ENCODE assay signal across 1 cellular context in genomic region chr17:4806770-4807533, GRCh38.
A peak's percentile ranks its signal among the peaks of the same experiment; 100 is the strongest.
TF ChIP-seq lines count a peak whose summit lies in the region.

Gene PLD2 (plus strand): TSS chr17:4807152. CDS start chr17:4807773, 621 bp downstream.

TF ChIP-seq in HepG2, 621 proteins besides CTCF, POLR2A, EP300 and RAD21 (continued from another document and continues in another):
- TF ChIP-seq, protein P1, sequence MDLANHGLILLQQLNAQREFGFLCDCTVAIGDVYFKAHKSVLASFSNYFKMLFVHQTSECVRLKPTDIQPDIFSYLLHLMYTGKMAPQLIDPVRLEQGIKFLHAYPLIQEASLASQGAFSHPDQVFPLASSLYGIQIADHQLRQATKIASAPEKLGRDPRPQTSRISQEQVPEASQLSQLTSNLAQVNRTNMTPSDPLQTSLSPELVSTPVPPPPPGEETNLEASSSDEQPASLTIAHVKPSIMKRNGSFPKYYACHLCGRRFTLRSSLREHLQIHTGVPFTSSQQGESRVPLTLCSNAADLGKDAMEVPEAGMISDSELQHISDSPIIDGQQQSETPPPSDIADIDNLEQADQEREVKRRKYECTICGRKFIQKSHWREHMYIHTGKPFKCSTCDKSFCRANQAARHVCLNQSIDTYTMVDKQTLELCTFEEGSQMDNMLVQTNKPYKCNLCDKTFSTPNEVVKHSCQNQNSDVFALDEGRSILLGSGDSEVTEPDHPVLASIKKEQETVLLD (CRISPR knock-in tag; IDR thresholded peaks at IDR 0.05; ENCODE audit: low read depth) = peak; percentile 86
- TF ChIP-seq NR2F6 (IDR thresholded peaks at IDR 0.05) (no peak), NR2F6 (CRISPR knock-in tag; IDR thresholded peaks at IDR 0.05) (0 out of 2 replicates have a peak, but pooled peaks have one; percentile 11), ZNF451 (CRISPR knock-in tag; IDR thresholded peaks at IDR 0.05) (peak; percentile 47; the same call in 1 of the 2 replicates), ZMYM3 (CRISPR knock-in tag; IDR thresholded peaks at IDR 0.05) (no peak), NFATC3 (CRISPR knock-in tag; IDR thresholded peaks at IDR 0.05) (no peak), TBX2 (CRISPR knock-in tag; IDR thresholded peaks at IDR 0.05; ENCODE audit: borderline replicate concordance) (no peak), ZNF557 (CRISPR knock-in tag; IDR thresholded peaks at IDR 0.05) (no peak), ZNF260 (CRISPR knock-in tag; IDR thresholded peaks at IDR 0.05; ENCODE audit: borderline replicate concordance, low read depth) (no peak), TOPORS (CRISPR knock-in tag; IDR thresholded peaks at IDR 0.05) (0 out of 2 replicates have a peak, but pooled peaks have one; percentile 42), MXD3 (CRISPR knock-in tag; IDR thresholded peaks at IDR 0.05) (peak; percentile 54; the same call in 1 of the 2 replicates), NCOA1 (CRISPR knock-in tag; IDR thresholded peaks at IDR 0.05) (no peak), SATB2 (CRISPR knock-in tag; IDR thresholded peaks at IDR 0.05) (no peak), MATR3 (CRISPR knock-in tag; IDR thresholded peaks at IDR 0.05) (no peak), ZNF382 (CRISPR knock-in tag; IDR thresholded peaks at IDR 0.05; ENCODE audit: borderline replicate concordance) (no peak), RBFOX2 (IDR thresholded peaks at IDR 0.05; ENCODE audit: low read depth, low read length) (peak; percentile 69), YY1 (IDR thresholded peaks at IDR 0.05; ENCODE audit: insufficient read depth, insufficient replicate concordance, low read depth, low read length) (peak; percentile 54), HNF4G (IDR thresholded peaks at IDR 0.05; ENCODE audit: borderline replicate concordance, low read depth, low read length) (peak; percentile 5; the same call in 1 of the 2 replicates), HNF4G (CRISPR knock-in tag; IDR thresholded peaks at IDR 0.05; ENCODE audit: borderline replicate concordance, low read depth) (no peak), ZNF318 (CRISPR knock-in tag; IDR thresholded peaks at IDR 0.05) (no peak), ATAD3A (CRISPR knock-in tag; IDR thresholded peaks at IDR 0.05) (no peak)
- TF ChIP-seq, protein P2, sequence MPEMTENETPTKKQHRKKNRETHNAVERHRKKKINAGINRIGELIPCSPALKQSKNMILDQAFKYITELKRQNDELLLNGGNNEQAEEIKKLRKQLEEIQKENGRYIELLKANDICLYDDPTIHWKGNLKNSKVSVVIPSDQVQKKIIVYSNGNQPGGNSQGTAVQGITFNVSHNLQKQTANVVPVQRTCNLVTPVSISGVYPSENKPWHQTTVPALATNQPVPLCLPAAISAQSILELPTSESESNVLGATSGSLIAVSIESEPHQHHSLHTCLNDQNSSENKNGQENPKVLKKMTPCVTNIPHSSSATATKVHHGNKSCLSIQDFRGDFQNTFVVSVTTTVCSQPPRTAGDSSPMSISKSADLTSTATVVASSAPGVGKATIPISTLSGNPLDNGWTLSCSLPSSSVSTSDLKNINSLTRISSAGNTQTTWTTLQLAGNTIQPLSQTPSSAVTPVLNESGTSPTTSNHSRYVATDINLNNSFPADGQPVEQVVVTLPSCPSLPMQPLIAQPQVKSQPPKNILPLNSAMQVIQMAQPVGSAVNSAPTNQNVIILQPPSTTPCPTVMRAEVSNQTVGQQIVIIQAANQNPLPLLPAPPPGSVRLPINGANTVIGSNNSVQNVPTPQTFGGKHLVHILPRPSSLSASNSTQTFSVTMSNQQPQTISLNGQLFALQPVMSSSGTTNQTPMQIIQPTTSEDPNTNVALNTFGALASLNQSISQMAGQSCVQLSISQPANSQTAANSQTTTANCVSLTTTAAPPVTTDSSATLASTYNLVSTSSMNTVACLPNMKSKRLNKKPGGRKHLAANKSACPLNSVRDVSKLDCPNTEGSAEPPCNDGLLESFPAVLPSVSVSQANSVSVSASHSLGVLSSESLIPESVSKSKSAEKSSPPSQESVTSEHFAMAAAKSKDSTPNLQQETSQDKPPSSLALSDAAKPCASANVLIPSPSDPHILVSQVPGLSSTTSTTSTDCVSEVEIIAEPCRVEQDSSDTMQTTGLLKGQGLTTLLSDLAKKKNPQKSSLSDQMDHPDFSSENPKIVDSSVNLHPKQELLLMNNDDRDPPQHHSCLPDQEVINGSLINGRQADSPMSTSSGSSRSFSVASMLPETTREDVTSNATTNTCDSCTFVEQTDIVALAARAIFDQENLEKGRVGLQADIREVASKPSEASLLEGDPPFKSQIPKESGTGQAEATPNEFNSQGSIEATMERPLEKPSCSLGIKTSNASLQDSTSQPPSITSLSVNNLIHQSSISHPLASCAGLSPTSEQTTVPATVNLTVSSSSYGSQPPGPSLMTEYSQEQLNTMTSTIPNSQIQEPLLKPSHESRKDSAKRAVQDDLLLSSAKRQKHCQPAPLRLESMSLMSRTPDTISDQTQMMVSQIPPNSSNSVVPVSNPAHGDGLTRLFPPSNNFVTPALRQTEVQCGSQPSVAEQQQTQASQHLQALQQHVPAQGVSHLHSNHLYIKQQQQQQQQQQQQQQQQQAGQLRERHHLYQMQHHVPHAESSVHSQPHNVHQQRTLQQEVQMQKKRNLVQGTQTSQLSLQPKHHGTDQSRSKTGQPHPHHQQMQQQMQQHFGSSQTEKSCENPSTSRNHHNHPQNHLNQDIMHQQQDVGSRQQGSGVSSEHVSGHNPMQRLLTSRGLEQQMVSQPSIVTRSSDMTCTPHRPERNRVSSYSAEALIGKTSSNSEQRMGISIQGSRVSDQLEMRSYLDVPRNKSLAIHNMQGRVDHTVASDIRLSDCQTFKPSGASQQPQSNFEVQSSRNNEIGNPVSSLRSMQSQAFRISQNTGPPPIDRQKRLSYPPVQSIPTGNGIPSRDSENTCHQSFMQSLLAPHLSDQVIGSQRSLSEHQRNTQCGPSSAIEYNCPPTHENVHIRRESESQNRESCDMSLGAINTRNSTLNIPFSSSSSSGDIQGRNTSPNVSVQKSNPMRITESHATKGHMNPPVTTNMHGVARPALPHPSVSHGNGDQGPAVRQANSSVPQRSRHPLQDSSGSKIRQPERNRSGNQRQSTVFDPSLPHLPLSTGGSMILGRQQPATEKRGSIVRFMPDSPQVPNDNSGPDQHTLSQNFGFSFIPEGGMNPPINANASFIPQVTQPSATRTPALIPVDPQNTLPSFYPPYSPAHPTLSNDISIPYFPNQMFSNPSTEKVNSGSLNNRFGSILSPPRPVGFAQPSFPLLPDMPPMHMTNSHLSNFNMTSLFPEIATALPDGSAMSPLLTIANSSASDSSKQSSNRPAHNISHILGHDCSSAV (CRISPR knock-in tag; IDR thresholded peaks at IDR 0.05; ENCODE audit: borderline replicate concordance) = no peak
- TF ChIP-seq, protein P3, sequence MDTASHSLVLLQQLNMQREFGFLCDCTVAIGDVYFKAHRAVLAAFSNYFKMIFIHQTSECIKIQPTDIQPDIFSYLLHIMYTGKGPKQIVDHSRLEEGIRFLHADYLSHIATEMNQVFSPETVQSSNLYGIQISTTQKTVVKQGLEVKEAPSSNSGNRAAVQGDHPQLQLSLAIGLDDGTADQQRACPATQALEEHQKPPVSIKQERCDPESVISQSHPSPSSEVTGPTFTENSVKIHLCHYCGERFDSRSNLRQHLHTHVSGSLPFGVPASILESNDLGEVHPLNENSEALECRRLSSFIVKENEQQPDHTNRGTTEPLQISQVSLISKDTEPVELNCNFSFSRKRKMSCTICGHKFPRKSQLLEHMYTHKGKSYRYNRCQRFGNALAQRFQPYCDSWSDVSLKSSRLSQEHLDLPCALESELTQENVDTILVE (CRISPR knock-in tag; IDR thresholded peaks at IDR 0.05) = no peak
- TF ChIP-seq, protein P4, sequence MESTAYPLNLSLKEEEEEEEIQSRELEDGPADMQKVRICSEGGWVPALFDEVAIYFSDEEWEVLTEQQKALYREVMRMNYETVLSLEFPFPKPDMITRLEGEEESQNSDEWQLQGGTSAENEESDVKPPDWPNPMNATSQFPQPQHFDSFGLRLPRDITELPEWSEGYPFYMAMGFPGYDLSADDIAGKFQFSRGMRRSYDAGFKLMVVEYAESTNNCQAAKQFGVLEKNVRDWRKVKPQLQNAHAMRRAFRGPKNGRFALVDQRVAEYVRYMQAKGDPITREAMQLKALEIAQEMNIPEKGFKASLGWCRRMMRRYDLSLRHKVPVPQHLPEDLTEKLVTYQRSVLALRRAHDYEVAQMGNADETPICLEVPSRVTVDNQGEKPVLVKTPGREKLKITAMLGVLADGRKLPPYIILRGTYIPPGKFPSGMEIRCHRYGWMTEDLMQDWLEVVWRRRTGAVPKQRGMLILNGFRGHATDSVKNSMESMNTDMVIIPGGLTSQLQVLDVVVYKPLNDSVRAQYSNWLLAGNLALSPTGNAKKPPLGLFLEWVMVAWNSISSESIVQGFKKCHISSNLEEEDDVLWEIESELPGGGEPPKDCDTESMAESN (CRISPR knock-in tag; conservative IDR thresholded peaks at IDR 0.05) = no peak
